In the genomic region with DNA sequence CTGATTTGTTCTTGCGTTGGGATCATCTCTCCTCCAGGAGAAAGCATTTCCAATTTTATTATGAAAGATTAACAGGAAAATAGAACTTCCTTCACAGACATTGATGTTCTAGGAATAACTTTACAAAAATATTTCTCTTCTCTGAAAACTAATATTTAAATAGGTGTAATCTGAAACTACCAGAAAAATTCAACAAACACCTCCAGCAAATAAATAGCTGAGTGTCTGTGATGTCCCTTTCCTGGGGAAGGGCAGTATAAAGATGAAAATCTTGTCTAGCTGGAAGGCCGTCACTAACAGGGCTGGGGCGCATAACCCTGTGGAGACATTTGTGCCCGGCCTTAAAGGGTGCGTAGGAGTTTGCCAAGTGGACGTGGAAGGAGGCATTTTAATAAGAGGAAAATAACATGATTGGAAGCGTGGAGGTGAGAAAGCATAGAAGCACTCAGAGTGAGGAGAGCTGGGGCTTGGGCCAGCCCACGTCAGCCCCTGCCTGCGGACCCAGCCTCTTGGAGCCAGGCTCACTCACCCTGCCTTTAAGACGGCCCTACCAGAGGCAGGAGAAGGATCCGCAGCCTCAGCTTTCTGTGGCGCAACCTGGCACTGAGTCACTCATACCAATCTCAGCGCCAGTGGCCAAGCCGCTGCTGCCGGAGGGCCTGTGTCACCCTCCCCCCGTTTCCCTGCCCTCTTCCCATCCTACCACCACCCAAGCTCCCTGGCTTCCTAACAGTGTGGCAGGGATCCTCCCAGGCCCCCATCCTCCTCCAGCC, we compare ENCODE assay signal across 8 cellular contexts.
DNase-seq lines count a peak whose midpoint lies in the region; ATAC-seq and TF ChIP-seq lines count a peak whose summit lies in the region.

No MANE protein-coding gene starts in this region.

- intact Hi-C loops in left lung (cut with DNase I): loop anchor here in 1 of 2 donors (10.0 kb wide), 2 partner anchors 403 to 483 kb away; no protein-coding TSS in a partner anchor
- intact Hi-C loops in Right ventricle myocardium inferior (cut with DNase I): loop anchor here (5.0 kb wide), 1 partner anchor 51 kb away; no protein-coding TSS in a partner anchor

- H3K4me1 Mint-ChIP-seq in activated T-cell treated with anti-CD3 and anti-CD28 coated beads, Interleukin-2, amount 50 U/mL, for 4 hours (ENCODE audit: low read depth): peaks cover 60% of the 10 kb centered on the region
- H3K4me1 Mint-ChIP-seq in type B pancreatic cell (ENCODE audit: unreplicated experiment): peaks cover 47% of the 10 kb centered on the region

- no peak overlapping the region for H3K4me3 ChIP-seq in left lung

- peaks cover 2% of the 10 kb centered on the region for H3K36me3 Mint-ChIP-seq in activated T-cell treated with anti-CD3 and anti-CD28 coated beads, Interleukin-2, amount 50 U/mL, for 4 hours (ENCODE audit: insufficient read depth)
- peaks cover 3% of the 10 kb centered on the region for H3K36me3 Mint-ChIP-seq in type B pancreatic cell

- peak overlapping the region; percentile 82 for H3K4me3 Mint-ChIP-seq in activated T-cell treated with anti-CD3 and anti-CD28 coated beads, Interleukin-2, amount 50 U/mL, for 4 hours
- H3K4me3 Mint-ChIP-seq in type B pancreatic cell: no peak overlapping the region

- peak overlapping the region; percentile 32 for H3K27ac Mint-ChIP-seq in type B pancreatic cell

- peaks cover 5 to 6% of the 10 kb centered on the region in 2 donors for H3K4me1 ChIP-seq in left lung

- ATAC-seq in GM18517 (IDR thresholded peaks at IDR 0.05; ENCODE audit: unreplicated experiment) (peak; percentile 20), left lung (peak; percentile 50), Right ventricle myocardium inferior (no peak)
- ATAC-seq in activated T-cell treated with anti-CD3 and anti-CD28 coated beads, Interleukin-2, amount 50 U/mL, for 4 hours: peak; percentile 47 to 54

- no peaks in the 10 kb centered on the region for H3K9me3 ChIP-seq in left lung

- H3K27ac ChIP-seq in left lung: no peak overlapping the region

- no peaks in the 10 kb centered on the region for H3K9me3 Mint-ChIP-seq in activated T-cell treated with anti-CD3 and anti-CD28 coated beads, Interleukin-2, amount 50 U/mL, for 4 hours
- H3K9me3 Mint-ChIP-seq in type B pancreatic cell: no peaks in the 10 kb centered on the region

- no peak for TF ChIP-seq CTCF in left lung (IDR thresholded peaks at IDR 0.05)
- TF ChIP-seq CTCF in type B pancreatic cell (conservative IDR thresholded peaks at IDR 0.05): no peak

- H3K36me3 ChIP-seq in left lung: no peaks in the 10 kb centered on the region

- no peaks in the 10 kb centered on the region for H3K27me3 Mint-ChIP-seq in activated T-cell treated with anti-CD3 and anti-CD28 coated beads, Interleukin-2, amount 50 U/mL, for 4 hours (ENCODE audit: low read depth)
- H3K27me3 Mint-ChIP-seq in type B pancreatic cell: no peaks in the 10 kb centered on the region

- DNase-seq in HT1080 (ENCODE audit: low read depth) (peak; percentile 99), left lung (no peak), type B pancreatic cell (ENCODE audit: extremely low spot score, unreplicated experiment) (no peak), Right ventricle myocardium inferior (ENCODE audit: missing footprints) (no peak), NCI-H2171 treated with DMSO at 0.1 percent for 48 hours (lab: John Stamatoyannopoulos, UW) (no peak), NCI-H2171 (lab: John Stamatoyannopoulos, UW) (no peak)
- peak; percentile 12 for DNase-seq in activated T-cell treated with anti-CD3 and anti-CD28 coated beads, Interleukin-2, amount 50 U/mL, for 4 hours

- H3K27me3 ChIP-seq in left lung: no peaks in the 10 kb centered on the region

Comparison
In these comparisons a context has a peak if more than half of its experiments do, and no peak if none do; other contexts are left out.
1. DNase-seq: peak in HT1080 (single experiment) and activated T-cell treated with anti-CD3 and anti-CD28 coated beads, Interleukin-2, amount 50 U/mL, for 4 hours (single experiment); none in left lung (0 of 2), type B pancreatic cell (single experiment), Right ventricle myocardium inferior (single experiment), NCI-H2171 treated with DMSO at 0.1 percent for 48 hours (single experiment) and NCI-H2171 (single experiment).